ENCODE assay signal across 16 cellular contexts in the genomic region with DNA sequence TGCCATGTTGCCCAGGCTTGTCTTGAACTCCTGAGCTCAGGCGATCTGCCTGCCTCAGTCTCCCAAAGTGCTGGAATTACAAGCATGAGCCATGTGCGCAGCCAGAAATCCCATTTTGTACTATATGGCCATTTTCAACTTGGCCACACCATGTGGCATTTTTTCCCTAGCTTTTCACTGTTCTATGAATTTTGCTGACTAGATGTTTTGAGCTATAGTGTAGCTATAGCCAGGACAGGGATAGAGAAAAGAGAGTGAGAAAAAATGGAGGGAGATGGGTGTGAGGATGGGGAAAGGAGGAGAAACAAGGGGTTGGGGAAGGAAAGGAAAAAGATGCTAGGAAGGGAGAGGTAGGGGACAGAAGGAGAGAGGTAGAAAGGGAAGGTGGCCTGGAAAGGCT. TPM values are rescaled to one million over a fixed set of nuclear protein-coding genes. Genes with fewer than 3 reads are reported as not detected.
DNase-seq lines count a peak whose midpoint lies in the region; ATAC-seq and TF ChIP-seq lines count a peak whose summit lies in the region.
"Had no signal": no experiment of that assay in that cellular context is flagged by ENCODE, and none has a peak within 500 bp of the region (broad histone marks: within the 10 kb centered on the region; RNA-seq: fewer than 3 reads in every experiment).

No MANE protein-coding gene starts in this region.

- H4K20me1 ChIP-seq in OCI-LY3 (ENCODE audit: insufficient read depth, low read length), result no peaks in the 10 kb centered on the region

- no peaks in the 10 kb centered on the region for H3K4me1 Mint-ChIP-seq in activated T-cell treated with anti-CD3 and anti-CD28 coated beads, Interleukin-2, amount 50 U/mL, for 72 hours (ENCODE audit: low read depth)
- H3K4me1 Mint-ChIP-seq in effector memory CD8-positive, alpha-beta T cell (ENCODE audit: low read depth in 2 of 2), result no peaks in the 10 kb centered on the region
- H3K4me1 Mint-ChIP-seq in type B pancreatic cell (ENCODE audit: unreplicated experiment), result no peaks in the 10 kb centered on the region
- H3K4me1 Mint-ChIP-seq in activated CD4-positive, alpha-beta memory T cell treated with anti-CD3 and anti-CD28 coated beads, Interleukin-2, amount 10 ng/mL, durations not matched to agents 7 days and 5 days, result no peaks in the 10 kb centered on the region

- H3K9ac ChIP-seq in OCI-LY3 (ENCODE audit: low read length), result peak overlapping the region; percentile 44; the same call in 1 of the 2 replicates

- no peaks in the 10 kb centered on the region for H3K79me2 ChIP-seq in OCI-LY3 (ENCODE audit: low read length)

- POLR2A ChIA-PET in activated CD4-positive, alpha-beta memory T cell treated with anti-CD3 and anti-CD28 coated beads, Interleukin-2, amount 10 ng/mL, durations not matched to agents 7 days and 5 days (lab: Charles Lee), result no interaction called here

- CTCF ChIA-PET in activated CD4-positive, alpha-beta memory T cell treated with anti-CD3 and anti-CD28 coated beads, Interleukin-2, amount 10 ng/mL, durations not matched to agents 7 days and 5 days (lab: Charles Lee), result no interaction called here

- TF ChIP-seq CTCF in OCI-LY3 (IDR thresholded peaks at IDR 0.05; ENCODE audit: low read depth, low read length), result no peak
- TF ChIP-seq CTCF in type B pancreatic cell (conservative IDR thresholded peaks at IDR 0.05), result no peak

- no peaks in the 10 kb centered on the region for H3K9me3 ChIP-seq in OCI-LY3 (ENCODE audit: insufficient read depth, low read length)

- peak overlapping the region; percentile 81 for H3K27ac ChIP-seq in OCI-LY3 (ENCODE audit: low read length)
- H3K27ac ChIP-seq: PC-9 had no signal

- no peaks in the 10 kb centered on the region for H3K9me3 Mint-ChIP-seq in activated T-cell treated with anti-CD3 and anti-CD28 coated beads, Interleukin-2, amount 50 U/mL, for 72 hours
- no peaks in the 10 kb centered on the region for H3K9me3 Mint-ChIP-seq in effector memory CD8-positive, alpha-beta T cell
- H3K9me3 Mint-ChIP-seq in type B pancreatic cell, result no peaks in the 10 kb centered on the region
- peaks cover 3% of the 10 kb centered on the region for H3K9me3 Mint-ChIP-seq in activated CD4-positive, alpha-beta memory T cell treated with anti-CD3 and anti-CD28 coated beads, Interleukin-2, amount 10 ng/mL, durations not matched to agents 7 days and 5 days

- DNase-seq in activated T-cell treated with anti-CD3 and anti-CD28 coated beads, Interleukin-2, amount 50 U/mL, for 72 hours, result no peak
- DNase-seq in activated T-cell treated with anti-CD3 and anti-CD28 coated beads for 4 hours, result no peak
- no peak for DNase-seq in effector memory CD8-positive, alpha-beta T cell
- DNase-seq in type B pancreatic cell (ENCODE audit: extremely low spot score, unreplicated experiment), result no peak
- DNase-seq in activated CD4-positive, alpha-beta memory T cell treated with anti-CD3 and anti-CD28 coated beads, Interleukin-2, amount 10 ng/mL, durations not matched to agents 7 days and 5 days, result no peak
- DNase-seq in DMS53 (lab: John Stamatoyannopoulos, UW), result no peak
- DNase-seq: DMS79 treated with DMSO at 0.1 percent for 48 hours, KBM-7, NCI-H1048, NCI-H187, NCI-H446 treated with DMSO at 0.1 percent for 48 hours, NCI-H748 treated with DMSO at 0.1 percent for 48 hours, PC-9 had no signal

- H3K4me3 Mint-ChIP-seq in activated T-cell treated with anti-CD3 and anti-CD28 coated beads, Interleukin-2, amount 50 U/mL, for 72 hours, result no peak overlapping the region
- no peak overlapping the region for H3K4me3 Mint-ChIP-seq in effector memory CD8-positive, alpha-beta T cell
- no peak overlapping the region for H3K4me3 Mint-ChIP-seq in type B pancreatic cell
- no peak overlapping the region for H3K4me3 Mint-ChIP-seq in activated CD4-positive, alpha-beta memory T cell treated with anti-CD3 and anti-CD28 coated beads, Interleukin-2, amount 10 ng/mL, durations not matched to agents 7 days and 5 days

- H3K36me3 ChIP-seq in OCI-LY3 (replicated peaks; ENCODE audit: low read depth, low read length), result peaks cover 31% of the 10 kb centered on the region

- H3K4me2 ChIP-seq in OCI-LY3 (ENCODE audit: low read length), result peak overlapping the region; percentile 83
- H3K4me2 ChIP-seq: PC-9 had no signal

- no peaks in the 10 kb centered on the region for H3K27me3 Mint-ChIP-seq in activated T-cell treated with anti-CD3 and anti-CD28 coated beads, Interleukin-2, amount 50 U/mL, for 72 hours (ENCODE audit: low read depth)
- no peaks in the 10 kb centered on the region for H3K27me3 Mint-ChIP-seq in effector memory CD8-positive, alpha-beta T cell
- no peaks in the 10 kb centered on the region for H3K27me3 Mint-ChIP-seq in type B pancreatic cell
- no peaks in the 10 kb centered on the region for H3K27me3 Mint-ChIP-seq in activated CD4-positive, alpha-beta memory T cell treated with anti-CD3 and anti-CD28 coated beads, Interleukin-2, amount 10 ng/mL, durations not matched to agents 7 days and 5 days

- H3K4me3 ChIP-seq in OCI-LY3 (ENCODE audit: low read length), result 0 out of 2 replicates have a peak overlapping the region, but pooled peaks have one; percentile 60
- H3K4me3 ChIP-seq: PC-9 had no signal

- H3K36me3 Mint-ChIP-seq in activated T-cell treated with anti-CD3 and anti-CD28 coated beads, Interleukin-2, amount 50 U/mL, for 72 hours (ENCODE audit: insufficient read depth in 2 of 2), result peaks cover 11 to 16% of the 10 kb centered on the region in 2 donors
- peaks cover 43% of the 10 kb centered on the region for H3K36me3 Mint-ChIP-seq in effector memory CD8-positive, alpha-beta T cell (ENCODE audit: insufficient read depth)
- peaks cover 37% of the 10 kb centered on the region for H3K36me3 Mint-ChIP-seq in type B pancreatic cell
- H3K36me3 Mint-ChIP-seq in activated CD4-positive, alpha-beta memory T cell treated with anti-CD3 and anti-CD28 coated beads, Interleukin-2, amount 10 ng/mL, durations not matched to agents 7 days and 5 days (ENCODE audit: low read depth), result peaks cover 45% of the 10 kb centered on the region

- H2AFZ ChIP-seq in OCI-LY3 (ENCODE audit: low read depth, low read length), result no peak overlapping the region
- H2AFZ ChIP-seq: PC-9 had no signal

- peak overlapping the region; percentile 6 for H3K27ac Mint-ChIP-seq in activated T-cell treated with anti-CD3 and anti-CD28 coated beads, Interleukin-2, amount 50 U/mL, for 72 hours
- peak overlapping the region; percentile 15 to 20 for H3K27ac Mint-ChIP-seq in effector memory CD8-positive, alpha-beta T cell
- peak overlapping the region; percentile 12 for H3K27ac Mint-ChIP-seq in type B pancreatic cell
- H3K27ac Mint-ChIP-seq in activated CD4-positive, alpha-beta memory T cell treated with anti-CD3 and anti-CD28 coated beads, Interleukin-2, amount 10 ng/mL, durations not matched to agents 7 days and 5 days, result no peak overlapping the region

- H3K27me3 ChIP-seq in OCI-LY3 (ENCODE audit: low read depth, low read length), result no peaks in the 10 kb centered on the region

- peaks cover 22% of the 10 kb centered on the region for H3K4me1 ChIP-seq in OCI-LY3 (ENCODE audit: low read length)

- no peak for ATAC-seq in activated T-cell treated with anti-CD3 and anti-CD28 coated beads, Interleukin-2, amount 50 U/mL, for 72 hours (replicated peaks in 1 of 2)
- ATAC-seq in effector memory CD8-positive, alpha-beta T cell (replicated peaks), result no peak
- ATAC-seq in GM21515 (IDR thresholded peaks at IDR 0.05; ENCODE audit: unreplicated experiment), result no peak
- ATAC-seq: HCT116 had no signal

RNA-seq across cellular contexts. Expression of gene DMXL1, which starts 46.4 kb away (rescaled TPM):
- 10 to 100 TPM; 34.8 to 43.6 TPM for total RNA-seq in activated T-cell treated with anti-CD3 and anti-CD28 coated beads, Interleukin-2, amount 50 U/mL, for 72 hours
- total RNA-seq in type B pancreatic cell (ENCODE audit: low replicate concordance), result 29.0 and 31.2 TPM in 2 replicates
- total RNA-seq in activated CD4-positive, alpha-beta memory T cell treated with anti-CD3 and anti-CD28 coated beads, Interleukin-2, amount 10 ng/mL, durations not matched to agents 7 days and 5 days, result 10 to 100 TPM; 31.5 to 33.0 TPM
